Comparison of ENCODE assay signal across 1 cellular context in the genomic region with DNA sequence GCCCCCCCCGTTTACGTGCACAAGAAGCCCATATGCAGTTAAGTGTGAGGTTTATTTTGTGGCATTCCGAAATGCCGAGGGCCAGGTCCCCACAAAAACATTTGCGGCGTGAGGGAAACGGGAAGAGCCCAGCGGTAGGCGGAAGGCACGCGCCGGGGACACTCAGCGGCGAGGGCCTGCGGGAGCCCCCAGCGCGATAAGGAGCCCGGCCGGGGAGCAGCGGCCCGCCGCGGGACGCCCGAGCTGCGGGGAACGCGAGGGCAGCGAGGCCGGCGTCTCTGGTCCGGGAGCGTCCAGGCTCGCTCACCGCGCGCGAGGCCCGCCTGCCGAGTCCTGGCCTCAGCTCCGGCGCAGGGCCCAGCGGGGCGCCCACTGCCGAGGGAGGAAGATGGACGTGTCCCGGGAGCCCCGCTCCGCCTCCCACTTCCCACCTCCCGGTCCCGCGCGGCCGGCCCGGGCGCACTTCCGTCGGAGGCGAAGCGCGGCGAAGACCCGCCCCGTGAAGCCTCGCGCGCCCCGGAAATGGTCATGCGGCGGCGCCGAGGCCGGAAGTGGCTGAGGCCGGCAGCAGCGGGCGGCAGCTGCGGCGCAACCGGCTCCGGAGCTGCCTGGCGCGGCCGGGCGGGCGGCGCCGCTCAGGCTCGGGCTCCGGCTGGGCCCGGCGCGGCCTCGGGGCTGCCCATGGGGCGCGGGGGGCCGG.
A peak's percentile ranks its signal among the peaks of the same experiment; 100 is the strongest.
TF ChIP-seq lines count a peak whose summit lies in the region.

A gene with protein sequence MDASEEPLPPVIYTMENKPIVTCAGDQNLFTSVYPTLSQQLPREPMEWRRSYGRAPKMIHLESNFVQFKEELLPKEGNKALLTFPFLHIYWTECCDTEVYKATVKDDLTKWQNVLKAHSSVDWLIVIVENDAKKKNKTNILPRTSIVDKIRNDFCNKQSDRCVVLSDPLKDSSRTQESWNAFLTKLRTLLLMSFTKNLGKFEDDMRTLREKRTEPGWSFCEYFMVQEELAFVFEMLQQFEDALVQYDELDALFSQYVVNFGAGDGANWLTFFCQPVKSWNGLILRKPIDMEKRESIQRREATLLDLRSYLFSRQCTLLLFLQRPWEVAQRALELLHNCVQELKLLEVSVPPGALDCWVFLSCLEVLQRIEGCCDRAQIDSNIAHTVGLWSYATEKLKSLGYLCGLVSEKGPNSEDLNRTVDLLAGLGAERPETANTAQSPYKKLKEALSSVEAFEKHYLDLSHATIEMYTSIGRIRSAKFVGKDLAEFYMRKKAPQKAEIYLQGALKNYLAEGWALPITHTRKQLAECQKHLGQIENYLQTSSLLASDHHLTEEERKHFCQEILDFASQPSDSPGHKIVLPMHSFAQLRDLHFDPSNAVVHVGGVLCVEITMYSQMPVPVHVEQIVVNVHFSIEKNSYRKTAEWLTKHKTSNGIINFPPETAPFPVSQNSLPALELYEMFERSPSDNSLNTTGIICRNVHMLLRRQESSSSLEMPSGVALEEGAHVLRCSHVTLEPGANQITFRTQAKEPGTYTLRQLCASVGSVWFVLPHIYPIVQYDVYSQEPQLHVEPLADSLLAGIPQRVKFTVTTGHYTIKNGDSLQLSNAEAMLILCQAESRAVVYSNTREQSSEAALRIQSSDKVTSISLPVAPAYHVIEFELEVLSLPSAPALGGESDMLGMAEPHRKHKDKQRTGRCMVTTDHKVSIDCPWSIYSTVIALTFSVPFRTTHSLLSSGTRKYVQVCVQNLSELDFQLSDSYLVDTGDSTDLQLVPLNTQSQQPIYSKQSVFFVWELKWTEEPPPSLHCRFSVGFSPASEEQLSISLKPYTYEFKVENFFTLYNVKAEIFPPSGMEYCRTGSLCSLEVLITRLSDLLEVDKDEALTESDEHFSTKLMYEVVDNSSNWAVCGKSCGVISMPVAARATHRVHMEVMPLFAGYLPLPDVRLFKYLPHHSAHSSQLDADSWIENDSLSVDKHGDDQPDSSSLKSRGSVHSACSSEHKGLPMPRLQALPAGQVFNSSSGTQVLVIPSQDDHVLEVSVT (plus strand): TSS at position 536 of the 700 bp plus-strand sequence. CDS start 185 bp downstream, outside the sequence.

TF ChIP-seq in HEK293, 187 proteins besides CTCF, POLR2A, EP300 and RAD21 (continued from another document and continues in another):
- TF ChIP-seq, protein P1, sequence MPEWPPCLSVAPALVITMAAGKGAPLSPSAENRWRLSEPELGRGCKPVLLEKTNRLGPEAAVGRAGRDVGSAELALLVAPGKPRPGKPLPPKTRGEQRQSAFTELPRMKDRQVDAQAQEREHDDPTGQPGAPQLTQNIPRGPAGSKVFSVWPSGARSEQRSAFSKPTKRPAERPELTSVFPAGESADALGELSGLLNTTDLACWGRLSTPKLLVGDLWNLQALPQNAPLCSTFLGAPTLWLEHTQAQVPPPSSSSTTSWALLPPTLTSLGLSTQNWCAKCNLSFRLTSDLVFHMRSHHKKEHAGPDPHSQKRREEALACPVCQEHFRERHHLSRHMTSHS (tag by site-specific recombination; IDR thresholded peaks at IDR 0.05) = no peak
- TF ChIP-seq KLF7 (tag by site-specific recombination; IDR thresholded peaks at IDR 0.05; ENCODE audit: borderline replicate concordance) = no peak
- no peak for TF ChIP-seq ZNF423 (tag by site-specific recombination; IDR thresholded peaks at IDR 0.05)
- TF ChIP-seq, protein P2, sequence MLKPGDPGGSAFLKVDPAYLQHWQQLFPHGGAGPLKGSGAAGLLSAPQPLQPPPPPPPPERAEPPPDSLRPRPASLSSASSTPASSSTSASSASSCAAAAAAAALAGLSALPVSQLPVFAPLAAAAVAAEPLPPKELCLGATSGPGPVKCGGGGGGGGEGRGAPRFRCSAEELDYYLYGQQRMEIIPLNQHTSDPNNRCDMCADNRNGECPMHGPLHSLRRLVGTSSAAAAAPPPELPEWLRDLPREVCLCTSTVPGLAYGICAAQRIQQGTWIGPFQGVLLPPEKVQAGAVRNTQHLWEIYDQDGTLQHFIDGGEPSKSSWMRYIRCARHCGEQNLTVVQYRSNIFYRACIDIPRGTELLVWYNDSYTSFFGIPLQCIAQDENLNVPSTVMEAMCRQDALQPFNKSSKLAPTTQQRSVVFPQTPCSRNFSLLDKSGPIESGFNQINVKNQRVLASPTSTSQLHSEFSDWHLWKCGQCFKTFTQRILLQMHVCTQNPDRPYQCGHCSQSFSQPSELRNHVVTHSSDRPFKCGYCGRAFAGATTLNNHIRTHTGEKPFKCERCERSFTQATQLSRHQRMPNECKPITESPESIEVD (tag by site-specific recombination; IDR thresholded peaks at IDR 0.05) = no peak
- TF ChIP-seq, protein P3, sequence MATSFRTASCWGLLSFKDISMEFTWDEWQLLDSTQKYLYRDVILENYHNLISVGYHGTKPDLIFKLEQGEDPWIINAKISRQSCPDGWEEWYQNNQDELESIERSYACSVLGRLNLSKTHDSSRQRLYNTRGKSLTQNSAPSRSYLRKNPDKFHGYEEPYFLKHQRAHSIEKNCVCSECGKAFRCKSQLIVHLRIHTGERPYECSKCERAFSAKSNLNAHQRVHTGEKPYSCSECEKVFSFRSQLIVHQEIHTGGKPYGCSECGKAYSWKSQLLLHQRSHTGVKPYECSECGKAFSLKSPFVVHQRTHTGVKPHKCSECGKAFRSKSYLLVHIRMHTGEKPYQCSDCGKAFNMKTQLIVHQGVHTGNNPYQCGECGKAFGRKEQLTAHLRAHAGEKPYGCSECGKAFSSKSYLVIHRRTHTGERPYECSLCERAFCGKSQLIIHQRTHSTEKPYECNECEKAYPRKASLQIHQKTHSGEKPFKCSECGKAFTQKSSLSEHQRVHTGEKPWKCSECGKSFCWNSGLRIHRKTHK (tag by site-specific recombination; IDR thresholded peaks at IDR 0.05) = no peak
- TF ChIP-seq ZNF707 (tag by site-specific recombination; IDR thresholded peaks at IDR 0.05) = no peak
- TF ChIP-seq MEIS1 (CRISPR knock-in tag; IDR thresholded peaks at IDR 0.05; ENCODE audit: borderline replicate concordance) = no peak
- no peak for TF ChIP-seq ZFP41 (tag by site-specific recombination; IDR thresholded peaks at IDR 0.05; ENCODE audit: borderline replicate concordance)
- no peak for TF ChIP-seq KLF16 (tag by site-specific recombination; IDR thresholded peaks at IDR 0.05)
- no peak; the same call in none of the 2 replicates for TF ChIP-seq ZBTB8A (tag by site-specific recombination; IDR thresholded peaks at IDR 0.05)
- TF ChIP-seq ZNF335 (tag by site-specific recombination; conservative IDR thresholded peaks at IDR 0.05) = peak; percentile 84
- TF ChIP-seq ZNF239 (tag by site-specific recombination; IDR thresholded peaks at IDR 0.05) = no peak
- no peak for TF ChIP-seq ZNF747 (tag by site-specific recombination; IDR thresholded peaks at IDR 0.05)
- TF ChIP-seq ZNF530 (tag by site-specific recombination; IDR thresholded peaks at IDR 0.05; ENCODE audit: low read depth) = no peak
- TF ChIP-seq ZNF155 (tag by site-specific recombination; IDR thresholded peaks at IDR 0.05) = no peak
- TF ChIP-seq, protein P4, sequence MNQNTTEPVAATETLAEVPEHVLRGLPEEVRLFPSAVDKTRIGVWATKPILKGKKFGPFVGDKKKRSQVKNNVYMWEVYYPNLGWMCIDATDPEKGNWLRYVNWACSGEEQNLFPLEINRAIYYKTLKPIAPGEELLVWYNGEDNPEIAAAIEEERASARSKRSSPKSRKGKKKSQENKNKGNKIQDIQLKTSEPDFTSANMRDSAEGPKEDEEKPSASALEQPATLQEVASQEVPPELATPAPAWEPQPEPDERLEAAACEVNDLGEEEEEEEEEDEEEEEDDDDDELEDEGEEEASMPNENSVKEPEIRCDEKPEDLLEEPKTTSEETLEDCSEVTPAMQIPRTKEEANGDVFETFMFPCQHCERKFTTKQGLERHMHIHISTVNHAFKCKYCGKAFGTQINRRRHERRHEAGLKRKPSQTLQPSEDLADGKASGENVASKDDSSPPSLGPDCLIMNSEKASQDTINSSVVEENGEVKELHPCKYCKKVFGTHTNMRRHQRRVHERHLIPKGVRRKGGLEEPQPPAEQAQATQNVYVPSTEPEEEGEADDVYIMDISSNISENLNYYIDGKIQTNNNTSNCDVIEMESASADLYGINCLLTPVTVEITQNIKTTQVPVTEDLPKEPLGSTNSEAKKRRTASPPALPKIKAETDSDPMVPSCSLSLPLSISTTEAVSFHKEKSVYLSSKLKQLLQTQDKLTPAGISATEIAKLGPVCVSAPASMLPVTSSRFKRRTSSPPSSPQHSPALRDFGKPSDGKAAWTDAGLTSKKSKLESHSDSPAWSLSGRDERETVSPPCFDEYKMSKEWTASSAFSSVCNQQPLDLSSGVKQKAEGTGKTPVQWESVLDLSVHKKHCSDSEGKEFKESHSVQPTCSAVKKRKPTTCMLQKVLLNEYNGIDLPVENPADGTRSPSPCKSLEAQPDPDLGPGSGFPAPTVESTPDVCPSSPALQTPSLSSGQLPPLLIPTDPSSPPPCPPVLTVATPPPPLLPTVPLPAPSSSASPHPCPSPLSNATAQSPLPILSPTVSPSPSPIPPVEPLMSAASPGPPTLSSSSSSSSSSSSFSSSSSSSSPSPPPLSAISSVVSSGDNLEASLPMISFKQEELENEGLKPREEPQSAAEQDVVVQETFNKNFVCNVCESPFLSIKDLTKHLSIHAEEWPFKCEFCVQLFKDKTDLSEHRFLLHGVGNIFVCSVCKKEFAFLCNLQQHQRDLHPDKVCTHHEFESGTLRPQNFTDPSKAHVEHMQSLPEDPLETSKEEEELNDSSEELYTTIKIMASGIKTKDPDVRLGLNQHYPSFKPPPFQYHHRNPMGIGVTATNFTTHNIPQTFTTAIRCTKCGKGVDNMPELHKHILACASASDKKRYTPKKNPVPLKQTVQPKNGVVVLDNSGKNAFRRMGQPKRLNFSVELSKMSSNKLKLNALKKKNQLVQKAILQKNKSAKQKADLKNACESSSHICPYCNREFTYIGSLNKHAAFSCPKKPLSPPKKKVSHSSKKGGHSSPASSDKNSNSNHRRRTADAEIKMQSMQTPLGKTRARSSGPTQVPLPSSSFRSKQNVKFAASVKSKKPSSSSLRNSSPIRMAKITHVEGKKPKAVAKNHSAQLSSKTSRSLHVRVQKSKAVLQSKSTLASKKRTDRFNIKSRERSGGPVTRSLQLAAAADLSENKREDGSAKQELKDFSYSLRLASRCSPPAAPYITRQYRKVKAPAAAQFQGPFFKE (tag by site-specific recombination; IDR thresholded peaks at IDR 0.05; ENCODE audit: borderline replicate concordance) = no peak
- TF ChIP-seq ZNF248 (tag by site-specific recombination; IDR thresholded peaks at IDR 0.05) = no peak
- no peak for TF ChIP-seq SCRT2 (tag by site-specific recombination; IDR thresholded peaks at IDR 0.05)
- TF ChIP-seq ZNF416 (tag by site-specific recombination; IDR thresholded peaks at IDR 0.05) = no peak
- TF ChIP-seq ZNF561 (tag by site-specific recombination; IDR thresholded peaks at IDR 0.05; ENCODE audit: borderline replicate concordance) = peak; percentile 94; the same call in 1 of the 2 replicates
- TF ChIP-seq HOXD13 (CRISPR knock-in tag; IDR thresholded peaks at IDR 0.05; ENCODE audit: borderline replicate concordance) = no peak
- TF ChIP-seq ZNF202 (tag by site-specific recombination; IDR thresholded peaks at IDR 0.05; ENCODE audit: borderline replicate concordance) = no peak
- TF ChIP-seq ZNF132 (tag by site-specific recombination; IDR thresholded peaks at IDR 0.05; ENCODE audit: borderline replicate concordance) = no peak
- no peak for TF ChIP-seq ZNF610 (tag by site-specific recombination; IDR thresholded peaks at IDR 0.05; ENCODE audit: borderline replicate concordance)
- TF ChIP-seq, protein P5, sequence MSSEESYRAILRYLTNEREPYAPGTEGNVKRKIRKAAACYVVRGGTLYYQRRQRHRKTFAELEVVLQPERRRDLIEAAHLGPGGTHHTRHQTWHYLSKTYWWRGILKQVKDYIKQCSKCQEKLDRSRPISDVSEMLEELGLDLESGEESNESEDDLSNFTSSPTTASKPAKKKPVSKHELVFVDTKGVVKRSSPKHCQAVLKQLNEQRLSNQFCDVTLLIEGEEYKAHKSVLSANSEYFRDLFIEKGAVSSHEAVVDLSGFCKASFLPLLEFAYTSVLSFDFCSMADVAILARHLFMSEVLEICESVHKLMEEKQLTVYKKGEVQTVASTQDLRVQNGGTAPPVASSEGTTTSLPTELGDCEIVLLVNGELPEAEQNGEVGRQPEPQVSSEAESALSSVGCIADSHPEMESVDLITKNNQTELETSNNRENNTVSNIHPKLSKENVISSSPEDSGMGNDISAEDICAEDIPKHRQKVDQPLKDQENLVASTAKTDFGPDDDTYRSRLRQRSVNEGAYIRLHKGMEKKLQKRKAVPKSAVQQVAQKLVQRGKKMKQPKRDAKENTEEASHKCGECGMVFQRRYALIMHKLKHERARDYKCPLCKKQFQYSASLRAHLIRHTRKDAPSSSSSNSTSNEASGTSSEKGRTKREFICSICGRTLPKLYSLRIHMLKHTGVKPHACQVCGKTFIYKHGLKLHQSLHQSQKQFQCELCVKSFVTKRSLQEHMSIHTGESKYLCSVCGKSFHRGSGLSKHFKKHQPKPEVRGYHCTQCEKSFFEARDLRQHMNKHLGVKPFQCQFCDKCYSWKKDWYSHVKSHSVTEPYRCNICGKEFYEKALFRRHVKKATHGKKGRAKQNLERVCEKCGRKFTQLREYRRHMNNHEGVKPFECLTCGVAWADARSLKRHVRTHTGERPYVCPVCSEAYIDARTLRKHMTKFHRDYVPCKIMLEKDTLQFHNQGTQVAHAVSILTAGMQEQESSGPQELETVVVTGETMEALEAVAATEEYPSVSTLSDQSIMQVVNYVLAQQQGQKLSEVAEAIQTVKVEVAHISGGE (tag by site-specific recombination; conservative IDR thresholded peaks at IDR 0.05; ENCODE audit: low read depth) = peak; percentile 93
- no peak for TF ChIP-seq ZSCAN16 (tag by site-specific recombination; IDR thresholded peaks at IDR 0.05)
- TF ChIP-seq WT1 (tag by site-specific recombination; IDR thresholded peaks at IDR 0.05) = no peak; the same call in 1 of the 2 replicates
- no peak for TF ChIP-seq ZNF510 (tag by site-specific recombination; IDR thresholded peaks at IDR 0.05; ENCODE audit: insufficient replicate concordance)
- no peak for TF ChIP-seq ZBTB1 (tag by site-specific recombination; IDR thresholded peaks at IDR 0.05)
- no peak; the same call in 1 of the 2 replicates for TF ChIP-seq ZSCAN30 (tag by site-specific recombination; IDR thresholded peaks at IDR 0.05)
- TF ChIP-seq, protein P6, sequence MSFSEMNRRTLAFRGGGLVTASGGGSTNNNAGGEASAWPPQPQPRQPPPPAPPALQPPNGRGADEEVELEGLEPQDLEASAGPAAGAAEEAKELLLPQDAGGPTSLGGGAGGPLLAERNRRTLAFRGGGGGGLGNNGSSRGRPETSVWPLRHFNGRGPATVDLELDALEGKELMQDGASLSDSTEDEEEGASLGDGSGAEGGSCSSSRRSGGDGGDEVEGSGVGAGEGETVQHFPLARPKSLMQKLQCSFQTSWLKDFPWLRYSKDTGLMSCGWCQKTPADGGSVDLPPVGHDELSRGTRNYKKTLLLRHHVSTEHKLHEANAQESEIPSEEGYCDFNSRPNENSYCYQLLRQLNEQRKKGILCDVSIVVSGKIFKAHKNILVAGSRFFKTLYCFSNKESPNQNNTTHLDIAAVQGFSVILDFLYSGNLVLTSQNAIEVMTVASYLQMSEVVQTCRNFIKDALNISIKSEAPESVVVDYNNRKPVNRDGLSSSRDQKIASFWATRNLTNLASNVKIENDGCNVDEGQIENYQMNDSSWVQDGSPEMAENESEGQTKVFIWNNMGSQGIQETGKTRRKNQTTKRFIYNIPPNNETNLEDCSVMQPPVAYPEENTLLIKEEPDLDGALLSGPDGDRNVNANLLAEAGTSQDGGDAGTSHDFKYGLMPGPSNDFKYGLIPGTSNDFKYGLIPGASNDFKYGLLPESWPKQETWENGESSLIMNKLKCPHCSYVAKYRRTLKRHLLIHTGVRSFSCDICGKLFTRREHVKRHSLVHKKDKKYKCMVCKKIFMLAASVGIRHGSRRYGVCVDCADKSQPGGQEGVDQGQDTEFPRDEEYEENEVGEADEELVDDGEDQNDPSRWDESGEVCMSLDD (tag by site-specific recombination; IDR thresholded peaks at IDR 0.05) = no peak
- 0 out of 2 replicates have a peak, but pooled peaks have one; percentile 0 for TF ChIP-seq ZBTB17 (tag by site-specific recombination; IDR thresholded peaks at IDR 0.05)
- TF ChIP-seq ZNF23 (tag by site-specific recombination; IDR thresholded peaks at IDR 0.05; ENCODE audit: borderline replicate concordance) = no peak
- TF ChIP-seq MZF1 (tag by site-specific recombination; IDR thresholded peaks at IDR 0.05; ENCODE audit: borderline replicate concordance) = no peak
